ENCODE assay signal across 18 cellular contexts in genomic region chrX:120429776-120430535, GRCh38. TPM values are rescaled to one million over a fixed set of nuclear protein-coding genes. Genes with fewer than 3 reads are reported as not detected.
DNase-seq lines count a peak whose midpoint lies in the region; ATAC-seq and FAIRE-seq lines count a peak whose summit lies in the region.
"Had no signal": no experiment of that assay in that cellular context is flagged by ENCODE, and none has a peak within 500 bp of the region (broad histone marks: within the 10 kb centered on the region; RNA-seq: fewer than 3 reads in every experiment).

No MANE protein-coding gene starts in this region.

- H3K36me3 Mint-ChIP-seq in activated CD8-positive, alpha-beta memory T cell treated with anti-CD3 and anti-CD28 coated beads, Interleukin-2, amount 10 ng/mL, durations not matched to agents 7 days and 5 days = peaks cover 8% of the 10 kb centered on the region
- H3K36me3 Mint-ChIP-seq: neural progenitor cell had no signal

- no peaks in the 10 kb centered on the region for H3K9me3 Mint-ChIP-seq in activated CD8-positive, alpha-beta memory T cell treated with anti-CD3 and anti-CD28 coated beads, Interleukin-2, amount 10 ng/mL, durations not matched to agents 7 days and 5 days (ENCODE audit: low read depth)
- H3K9me3 Mint-ChIP-seq: activated CD4-positive, alpha-beta T cell treated with anti-CD3 and anti-CD28 coated beads, Interleukin-2, amount 10 ng/mL, durations not matched to agents 7 days and 5 days; activated naive CD8-positive, alpha-beta T cell treated with anti-CD3 and anti-CD28 coated beads, Interleukin-2, amount 10 ng/mL, durations not matched to agents 7 days and 5 days; neural progenitor cell had no signal

- peaks cover 11% of the 10 kb centered on the region for H3K4me1 Mint-ChIP-seq in activated CD8-positive, alpha-beta memory T cell treated with anti-CD3 and anti-CD28 coated beads, Interleukin-2, amount 10 ng/mL, durations not matched to agents 7 days and 5 days

- ATAC-seq in GM19351 (IDR thresholded peaks at IDR 0.05; ENCODE audit: unreplicated experiment) = peak; percentile 53
- ATAC-seq in HG03432 (IDR thresholded peaks at IDR 0.05; ENCODE audit: unreplicated experiment) = peak; percentile 50
- no peak for ATAC-seq in activated CD8-positive, alpha-beta memory T cell treated with anti-CD3 and anti-CD28 coated beads, Interleukin-2, amount 10 ng/mL, durations not matched to agents 7 days and 5 days
- ATAC-seq: HCT116 had no signal

- no peak overlapping the region for H3K4me3 Mint-ChIP-seq in activated CD8-positive, alpha-beta memory T cell treated with anti-CD3 and anti-CD28 coated beads, Interleukin-2, amount 10 ng/mL, durations not matched to agents 7 days and 5 days
- H3K4me3 Mint-ChIP-seq: activated CD4-positive, alpha-beta T cell treated with anti-CD3 and anti-CD28 coated beads, Interleukin-2, amount 10 ng/mL, durations not matched to agents 7 days and 5 days; activated naive CD8-positive, alpha-beta T cell treated with anti-CD3 and anti-CD28 coated beads, Interleukin-2, amount 10 ng/mL, durations not matched to agents 7 days and 5 days; neural progenitor cell had no signal

- CTCF ChIA-PET in activated CD8-positive, alpha-beta memory T cell treated with anti-CD3 and anti-CD28 coated beads, Interleukin-2, amount 10 ng/mL, durations not matched to agents 7 days and 5 days (lab: Charles Lee) = interaction anchor here (1.0 kb wide), 1 partner anchor 86 kb away, joined by 3 read pairs; no protein-coding TSS in a partner anchor

- FAIRE-seq in frontal cortex (lab: Jason Lieb, UNC) = no peak

- DNase-seq in DMS79 treated with DMSO at 0.1 percent for 48 hours (lab: John Stamatoyannopoulos, UW) = peak; percentile 60
- peak; percentile 18 for DNase-seq in amniotic epithelial cell (ENCODE audit: low read depth)
- DNase-seq in NCI-H1092 treated with DMSO at 0.1 percent for 48 hours (lab: John Stamatoyannopoulos, UW) = no peak
- DNase-seq in activated CD8-positive, alpha-beta memory T cell treated with anti-CD3 and anti-CD28 coated beads, Interleukin-2, amount 10 ng/mL, durations not matched to agents 7 days and 5 days = no peak
- DNase-seq in hypothalamus (lab: John Stamatoyannopoulos, UW) = no peak
- DNase-seq in frontal cortex (ENCODE audit: low spot score in 2 of 2) = no peak
- DNase-seq: activated CD4-positive, alpha-beta T cell treated with anti-CD3 and anti-CD28 coated beads, Interleukin-2, amount 10 ng/mL, durations not matched to agents 7 days and 5 days; activated naive CD8-positive, alpha-beta T cell treated with anti-CD3 and anti-CD28 coated beads, Interleukin-2, amount 10 ng/mL, durations not matched to agents 7 days and 5 days; activated T-cell treated with anti-CD3 and anti-CD28 coated beads, Interleukin-2, amount 50 U/mL, for 1 hour; central memory CD4-positive, alpha-beta T cell; foreskin fibroblast; GDM1; NCI-H226; stimulated activated CD4-positive, alpha-beta T cell treated with anti-CD3 and anti-CD28 coated beads, Interleukin-1b, Interleukin-23, amount 100 ng/mL, for 48 hours had no signal

- no peaks in the 10 kb centered on the region for H3K27me3 Mint-ChIP-seq in activated CD8-positive, alpha-beta memory T cell treated with anti-CD3 and anti-CD28 coated beads, Interleukin-2, amount 10 ng/mL, durations not matched to agents 7 days and 5 days
- H3K27me3 Mint-ChIP-seq: activated CD4-positive, alpha-beta T cell treated with anti-CD3 and anti-CD28 coated beads, Interleukin-2, amount 10 ng/mL, durations not matched to agents 7 days and 5 days; activated naive CD8-positive, alpha-beta T cell treated with anti-CD3 and anti-CD28 coated beads, Interleukin-2, amount 10 ng/mL, durations not matched to agents 7 days and 5 days had no signal

- no peak overlapping the region for H3K27ac Mint-ChIP-seq in activated CD8-positive, alpha-beta memory T cell treated with anti-CD3 and anti-CD28 coated beads, Interleukin-2, amount 10 ng/mL, durations not matched to agents 7 days and 5 days
- H3K27ac Mint-ChIP-seq: activated CD4-positive, alpha-beta T cell treated with anti-CD3 and anti-CD28 coated beads, Interleukin-2, amount 10 ng/mL, durations not matched to agents 7 days and 5 days; activated naive CD8-positive, alpha-beta T cell treated with anti-CD3 and anti-CD28 coated beads, Interleukin-2, amount 10 ng/mL, durations not matched to agents 7 days and 5 days; neural progenitor cell had no signal

RNA-seq across cellular contexts. Expression of gene LAMP2, which starts 39.1 kb away (rescaled TPM):
- total RNA-seq in activated CD8-positive, alpha-beta memory T cell treated with anti-CD3 and anti-CD28 coated beads, Interleukin-2, amount 10 ng/mL, durations not matched to agents 7 days and 5 days = 10 to 100 TPM; 41.2 to 44.7 TPM
- 33.8 TPM for total RNA-seq in frontal cortex

Comparison
In these comparisons a context has a peak if more than half of its experiments do, and no peak if none do; other contexts are left out.
1. DNase-seq: peak in DMS79 treated with DMSO at 0.1 percent for 48 hours (single experiment) and amniotic epithelial cell (single experiment); none in NCI-H1092 treated with DMSO at 0.1 percent for 48 hours (single experiment), activated CD8-positive, alpha-beta memory T cell treated with anti-CD3 and anti-CD28 coated beads, Interleukin-2, amount 10 ng/mL, durations not matched to agents 7 days and 5 days (single experiment), hypothalamus (0 of 51) and frontal cortex (0 of 2).